ENCODE assay signal across 9 cellular contexts in the genomic region with DNA sequence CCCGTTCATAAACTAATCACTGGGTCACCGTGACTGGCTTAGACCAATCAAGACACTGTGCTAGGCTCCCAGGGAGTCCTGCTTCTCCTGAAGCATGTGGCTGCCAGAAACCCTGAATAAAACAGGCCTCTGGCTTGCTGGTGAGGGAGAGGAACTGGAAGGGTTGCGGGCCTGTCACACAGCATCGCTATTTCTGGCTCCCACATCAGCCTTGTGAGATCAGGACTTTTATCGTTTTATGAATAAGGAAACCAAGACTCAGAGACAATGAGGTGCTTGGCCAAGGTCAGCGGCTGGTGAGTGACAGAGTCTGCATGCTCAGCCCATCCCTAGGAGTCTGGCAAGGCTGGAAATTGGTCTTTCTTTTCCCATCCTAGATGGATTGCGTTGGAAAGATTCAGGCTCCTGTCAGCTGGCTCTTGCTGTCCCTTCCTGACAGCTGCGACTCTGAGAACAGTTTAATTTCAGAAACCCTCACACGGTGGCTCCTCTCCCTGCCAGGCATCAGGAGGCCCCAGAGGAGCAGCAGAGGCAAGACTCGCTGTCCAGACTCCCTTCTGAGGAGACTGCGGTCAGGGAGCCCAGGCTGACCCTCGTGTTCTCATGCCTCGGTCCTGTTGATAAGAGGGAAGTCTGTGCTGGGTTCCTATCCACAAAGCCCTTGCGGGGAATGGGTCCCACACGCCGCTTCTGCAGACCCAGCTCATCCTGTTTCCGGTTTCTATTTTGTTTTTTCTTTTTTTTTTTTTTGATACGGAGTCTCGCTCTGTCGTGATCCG.
DNase-seq lines count a peak whose midpoint lies in the region; ATAC-seq and TF ChIP-seq lines count a peak whose summit lies in the region.
"Had no signal": no experiment of that assay in that cellular context is flagged by ENCODE, and none has a peak within 500 bp of the region (broad histone marks: within the 10 kb centered on the region; RNA-seq: fewer than 3 reads in every experiment).

No MANE protein-coding gene starts in this region.

- no peak overlapping the region for H2BK120ac ChIP-seq in mesenchymal stem cell (ENCODE audit: low read depth, low read length)

- no peak overlapping the region for H2BK15ac ChIP-seq in mesenchymal stem cell (ENCODE audit: low read depth, poor library complexity, severe bottlenecking)

- H3K4ac ChIP-seq in mesenchymal stem cell (ENCODE audit: low read depth in 1 of 2, low read length in 2 of 2) = no peak overlapping the region

- peaks cover 49% of the 10 kb centered on the region for H3K4me1 Mint-ChIP-seq in activated naive CD8-positive, alpha-beta T cell (ENCODE audit: low read depth)

- peaks cover 4% of the 10 kb centered on the region for H3K4me1 ChIP-seq in mesenchymal stem cell (ENCODE audit: control insufficient read depth, insufficient read depth, low read depth, low read length)

- CTCF ChIA-PET in AG04449 (lab: Yijun Ruan, JAX) = interaction anchor here (1.0 to 3.2 kb wide), 2 partner anchors 8 to 31 kb away, joined by 3 to 16 read pairs; no protein-coding TSS in a partner anchor

- no peak overlapping the region for H3K27ac ChIP-seq in mesenchymal stem cell (ENCODE audit: low read length, poor library complexity, severe bottlenecking)
- H3K27ac ChIP-seq: epithelial cell of prostate had no signal

- H4K91ac ChIP-seq in mesenchymal stem cell (ENCODE audit: low read length) = no peak overlapping the region

- no peak for TF ChIP-seq CTCF in AG04449 (IDR thresholded peaks at IDR 0.05; ENCODE audit: insufficient read depth, low read length, missing control alignments)
- TF ChIP-seq CTCF in GM20000 (IDR thresholded peaks at IDR 0.05; ENCODE audit: extremely low read depth, missing control alignments) = no peak

- H3K27me3 ChIP-seq in mesenchymal stem cell (ENCODE audit: control insufficient read depth in 1 of 2, insufficient read depth in 1 of 2, low read length in 2 of 2) = peaks cover 0 to 16% of the 10 kb centered on the region in 2 experiments

- no peaks in the 10 kb centered on the region for H3K9me3 Mint-ChIP-seq in activated naive CD8-positive, alpha-beta T cell (ENCODE audit: low read depth)

- WGBS in mesenchymal stem cell = 92% methylated on average over 21 of the region's 21 CpGs

- H3K79me1 ChIP-seq in mesenchymal stem cell (replicated peaks; ENCODE audit: low read length, poor library complexity, severe bottlenecking) = no peaks in the 10 kb centered on the region

- peak overlapping the region; percentile 88 for H3K27ac Mint-ChIP-seq in activated naive CD8-positive, alpha-beta T cell

- H3K4me3 ChIP-seq in AG04449 (ENCODE audit: low read depth, low read length) (peak overlapping the region; percentile 8; the same call in 1 of the 2 replicates), mesenchymal stem cell (ENCODE audit: insufficient read depth in 1 of 2, low read depth in 1 of 2, low read length in 2 of 2) (peak overlapping the region in 1 of 2 experiments; percentile 54)

- no peak overlapping the region for H3K14ac ChIP-seq in mesenchymal stem cell (ENCODE audit: low read length in 2 of 2)

- no peak overlapping the region for H2BK12ac ChIP-seq in mesenchymal stem cell (ENCODE audit: low read length in 2 of 2)

- no peak overlapping the region for H3K23ac ChIP-seq in mesenchymal stem cell (ENCODE audit: low read length in 2 of 2)

- no peak overlapping the region for H3K18ac ChIP-seq in mesenchymal stem cell (ENCODE audit: low read depth in 1 of 2, low read length in 2 of 2)

- H2BK5ac ChIP-seq in mesenchymal stem cell (ENCODE audit: low read depth, low read length, poor library complexity, severe bottlenecking) = no peak overlapping the region

- no peak overlapping the region for H4K8ac ChIP-seq in mesenchymal stem cell (ENCODE audit: low read length)

- H3K36me3 ChIP-seq in mesenchymal stem cell (ENCODE audit: control insufficient read depth in 1 of 2, insufficient read depth in 2 of 2, low read depth in 1 of 2, low read length in 2 of 2) = no peaks in the 10 kb centered on the region

- no peak overlapping the region for H2AK5ac ChIP-seq in mesenchymal stem cell (ENCODE audit: low read length, severe bottlenecking)

- peak overlapping the region; percentile 82 for H3K4me3 Mint-ChIP-seq in activated naive CD8-positive, alpha-beta T cell

- no peak for DNase-seq in AG04449 (ENCODE audit: low read depth, low spot score)
- peak; percentile 21 for DNase-seq in GM20000 (ENCODE audit: low spot score)
- DNase-seq in mesenchymal stem cell = no peak
- no peak for DNase-seq in mucosa of gallbladder (ENCODE audit: low spot score)

- H3K4me2 ChIP-seq in mesenchymal stem cell (ENCODE audit: low read length, poor library complexity, severe bottlenecking) = no peak overlapping the region

- H2AFZ ChIP-seq in mesenchymal stem cell (ENCODE audit: low read depth, low read length) = no peak overlapping the region

- no peaks in the 10 kb centered on the region for H3K36me3 Mint-ChIP-seq in activated naive CD8-positive, alpha-beta T cell

- POLR2A ChIA-PET in AG04449 (lab: Yijun Ruan, JAX) = no interaction called here

- H3K9me3 ChIP-seq in mesenchymal stem cell (ENCODE audit: control insufficient read depth, low read length) = peaks cover 24% of the 10 kb centered on the region

- H3K9ac ChIP-seq in mesenchymal stem cell (ENCODE audit: low read length) = peak overlapping the region; percentile 86

- no peak for ATAC-seq in GM21526 (IDR thresholded peaks at IDR 0.05; ENCODE audit: low FRiP score, unreplicated experiment)
- ATAC-seq in HG02571 (IDR thresholded peaks at IDR 0.05; ENCODE audit: unreplicated experiment) = no peak
- ATAC-seq in HG03135 (IDR thresholded peaks at IDR 0.05; ENCODE audit: unreplicated experiment) = no peak

- H3K27me3 Mint-ChIP-seq in activated naive CD8-positive, alpha-beta T cell = no peaks in the 10 kb centered on the region
